ENCODE assay signal across 8 cellular contexts in genomic region chr14:105480807-105481801, GRCh38. TPM values are rescaled to one million over a fixed set of nuclear protein-coding genes. Genes with fewer than 3 reads are reported as not detected.
A peak's percentile ranks its signal among the peaks of the same experiment; 100 is the strongest.
DNase-seq lines count a peak whose midpoint lies in the region; ATAC-seq and TF ChIP-seq lines count a peak whose summit lies in the region.

No MANE protein-coding gene starts in this region.

- H3K9me3 Mint-ChIP-seq in CD4-positive, alpha-beta T cell = no peaks in the 10 kb centered on the region
- no peaks in the 10 kb centered on the region for H3K9me3 Mint-ChIP-seq in activated T-cell treated with anti-CD3 and anti-CD28 coated beads, Interleukin-2, amount 50 U/mL, for 4 hours

- TF ChIP-seq EP300 in Ishikawa (IDR thresholded peaks at IDR 0.05; ENCODE audit: borderline replicate concordance) = peak; percentile 96

- DNase-seq in CD4-positive, alpha-beta T cell = peak; percentile 84 to 96 (median 89)
- peak; percentile 26 for DNase-seq in OCI-M2 (lab: John Stamatoyannopoulos, UW; ENCODE audit: unreplicated experiment)
- peak; percentile 87 for DNase-seq in activated T-cell treated with anti-CD3 and anti-CD28 coated beads, Interleukin-2, amount 50 U/mL, for 4 hours
- DNase-seq in stimulated activated CD8-positive, alpha-beta memory T cell treated with anti-CD3 and anti-CD28 coated beads, Interleukin-7, amount 100 ng/mL, for 48 hours (ENCODE audit: extremely low read depth in 1 of 2, low read depth in 1 of 2) = peak; percentile 71 to 73

- peaks cover 10% of the 10 kb centered on the region for H3K36me3 Mint-ChIP-seq in CD4-positive, alpha-beta T cell (ENCODE audit: low read depth)
- H3K36me3 Mint-ChIP-seq in activated T-cell treated with anti-CD3 and anti-CD28 coated beads, Interleukin-2, amount 50 U/mL, for 4 hours (ENCODE audit: insufficient read depth) = no peaks in the 10 kb centered on the region

- peaks cover 65% of the 10 kb centered on the region for H3K4me1 Mint-ChIP-seq in CD4-positive, alpha-beta T cell (ENCODE audit: low read depth)
- H3K4me1 Mint-ChIP-seq in activated T-cell treated with anti-CD3 and anti-CD28 coated beads, Interleukin-2, amount 50 U/mL, for 4 hours (ENCODE audit: low read depth) = peaks cover 66% of the 10 kb centered on the region

- CTCF ChIA-PET in CD4-positive, alpha-beta T cell (lab: Charles Lee) = interaction anchor here (0.7 to 3.1 kb wide), 11 partner anchors 9 to 180 kb away, joined by 3 to 155 read pairs (median 5); partner anchors contain the start of genes BRF1 and TEDC1

- peak overlapping the region; percentile 90 for H3K4me3 Mint-ChIP-seq in CD4-positive, alpha-beta T cell
- H3K4me3 Mint-ChIP-seq in activated T-cell treated with anti-CD3 and anti-CD28 coated beads, Interleukin-2, amount 50 U/mL, for 4 hours = peak overlapping the region; percentile 73

- H3K9me3 ChIP-seq in CD4-positive, alpha-beta T cell (ENCODE audit: control insufficient read depth, low read length) = no peaks in the 10 kb centered on the region
- H3K9me3 ChIP-seq in esophagus (ENCODE audit: control insufficient read depth in 2 of 2, insufficient read depth in 1 of 2, low read depth in 1 of 2, low read length in 1 of 2) = no peaks in the 10 kb centered on the region
- no peaks in the 10 kb centered on the region for H3K9me3 ChIP-seq in muscle layer of duodenum (ENCODE audit: control insufficient read depth in 1 of 2, low read length in 2 of 2)

- peak overlapping the region; percentile 97 for H3K27ac Mint-ChIP-seq in CD4-positive, alpha-beta T cell

- intact Hi-C loops in CD4-positive, alpha-beta T cell (cut with DNase I, micrococcal nuclease) = loop anchor here in 1 of 2 experiments (1.0 to 2.0 kb wide), 2 partner anchors 9 to 82 kb away; partner anchors contain the start of gene TEX22

- TF ChIP-seq CTCF in CD4-positive, alpha-beta T cell (IDR thresholded peaks at IDR 0.05) = peak; percentile 98

- H3K36me3 ChIP-seq in esophagus (ENCODE audit: control insufficient read depth in 2 of 2, insufficient read depth in 2 of 2, low read length in 1 of 2) (no peaks in the 10 kb centered on the region), muscle layer of duodenum (ENCODE audit: control insufficient read depth in 1 of 2, insufficient read depth in 2 of 2, low read length in 2 of 2) (peaks cover 0 to 12% of the 10 kb centered on the region in 2 donors)

- peak; percentile 72 for TF ChIP-seq RAD21 in Ishikawa (IDR thresholded peaks at IDR 0.05; ENCODE audit: low read depth)

- H3K27me3 ChIP-seq in CD4-positive, alpha-beta T cell (ENCODE audit: control insufficient read depth, insufficient read depth, low read length) = no peaks in the 10 kb centered on the region
- H3K27me3 ChIP-seq in esophagus (ENCODE audit: control insufficient read depth in 1 of 2, insufficient read depth in 2 of 2, low read length in 2 of 2) (no peaks in the 10 kb centered on the region), muscle layer of duodenum (ENCODE audit: low read depth, low read length) (peaks cover 17% of the 10 kb centered on the region)

- POLR2A ChIA-PET in CD4-positive, alpha-beta T cell (lab: Charles Lee) = interaction anchor here (0.7 to 7.7 kb wide), 12 partner anchors 7 to 460 kb away, joined by 3 to 154 read pairs (median 3); partner anchors contain the start of genes BRF1, CDCA4, GPR132 and PACS2

- peak overlapping the region; percentile 17 to 20 for H3K4me3 ChIP-seq in esophagus (ENCODE audit: low read depth in 1 of 2, low read length in 2 of 2)
- peak overlapping the region; percentile 57 to 72 for H3K4me3 ChIP-seq in muscle layer of duodenum (ENCODE audit: low read depth in 1 of 2, low read length in 2 of 2)

- H3K4me1 ChIP-seq in esophagus (ENCODE audit: control insufficient read depth in 2 of 2, insufficient read depth in 2 of 2, low read length in 1 of 2) = peaks cover 19 to 55% of the 10 kb centered on the region in 2 donors
- peaks cover 10 to 79% of the 10 kb centered on the region in 2 donors for H3K4me1 ChIP-seq in muscle layer of duodenum (ENCODE audit: control insufficient read depth in 1 of 2, insufficient read depth in 2 of 2, low read length in 2 of 2)

- H3K27ac ChIP-seq in CD4-positive, alpha-beta T cell (ENCODE audit: low read depth, low read length) = peak overlapping the region; percentile 100
- H3K27ac ChIP-seq in esophagus (ENCODE audit: low read depth in 2 of 2, low read length in 1 of 2) = peak overlapping the region; percentile 94 to 97
- peak overlapping the region; percentile 92 for H3K27ac ChIP-seq in muscle layer of duodenum (ENCODE audit: low read length)

- peak; percentile 42 for ATAC-seq in CD4-positive, alpha-beta T cell (ENCODE audit: poor library complexity)
- ATAC-seq in GM21423 (IDR thresholded peaks at IDR 0.05; ENCODE audit: unreplicated experiment) = peak; percentile 43
- peak; percentile 64 to 66 for ATAC-seq in activated T-cell treated with anti-CD3 and anti-CD28 coated beads, Interleukin-2, amount 50 U/mL, for 4 hours

- no peaks in the 10 kb centered on the region for H3K27me3 Mint-ChIP-seq in CD4-positive, alpha-beta T cell
- no peaks in the 10 kb centered on the region for H3K27me3 Mint-ChIP-seq in activated T-cell treated with anti-CD3 and anti-CD28 coated beads, Interleukin-2, amount 50 U/mL, for 4 hours (ENCODE audit: low read depth)

- 1% methylated on average over 35 of the region's 35 CpGs for WGBS in esophagus, 2 donors

TF ChIP-seq in Ishikawa, 13 proteins besides CTCF, POLR2A, EP300 and RAD21:
- TF ChIP-seq ZBTB7A (IDR thresholded peaks at IDR 0.05; ENCODE audit: low read depth) = 0 out of 2 replicates have a peak, but pooled peaks have one; percentile 78
- peak; percentile 19; the same call in 1 of the 2 replicates for TF ChIP-seq EGR1 (IDR thresholded peaks at IDR 0.05)
- no peak for TF ChIP-seq REST (IDR thresholded peaks at IDR 0.05; ENCODE audit: low read depth)
- TF ChIP-seq FOXM1 (IDR thresholded peaks at IDR 0.05; ENCODE audit: borderline replicate concordance, low read depth) = peak; percentile 91
- peak; percentile 73 for TF ChIP-seq MAX (IDR thresholded peaks at IDR 0.05)
- TF ChIP-seq USF1 (IDR thresholded peaks at IDR 0.05) = 0 out of 2 replicates have a peak, but pooled peaks have one; percentile 7
- TF ChIP-seq NFIC (IDR thresholded peaks at IDR 0.05) = peak; percentile 100
- peak; percentile 39; the same call in 1 of the 2 replicates for TF ChIP-seq TAF1 (IDR thresholded peaks at IDR 0.05; ENCODE audit: low read depth)
- no peak for TF ChIP-seq CEBPB (IDR thresholded peaks at IDR 0.05)
- TF ChIP-seq TCF12 (IDR thresholded peaks at IDR 0.05; ENCODE audit: low read depth) = peak; percentile 98
- TF ChIP-seq YY1 (IDR thresholded peaks at IDR 0.05; ENCODE audit: low read depth) = 0 out of 2 replicates have a peak, but pooled peaks have one; percentile 49
- 0 out of 2 replicates have a peak, but pooled peaks have one; percentile 35 for TF ChIP-seq CREB1 (IDR thresholded peaks at IDR 0.05; ENCODE audit: low read depth)
- peak; percentile 75 for TF ChIP-seq TEAD4 (IDR thresholded peaks at IDR 0.05)

RNA-seq across cellular contexts. Expression of gene CRIP1, which starts 5.6 kb away (rescaled TPM):
- total RNA-seq in CD4-positive, alpha-beta T cell = 100 to 1,000 TPM; 250 to 258 TPM
- 10 to 100 TPM; 24.9 to 43.9 (median 33.5) TPM for total RNA-seq in activated T-cell treated with anti-CD3 and anti-CD28 coated beads, Interleukin-2, amount 50 U/mL, for 4 hours
- polyA plus RNA-seq in esophagus = 10 to 100 TPM; 78.0 to 99.3 TPM

RNA-seq across cellular contexts. Expression of gene CRIP2, which starts 6.5 kb away (rescaled TPM):
- 10 to 100 TPM; 62.5 to 68.3 TPM for total RNA-seq in CD4-positive, alpha-beta T cell
- total RNA-seq in activated T-cell treated with anti-CD3 and anti-CD28 coated beads, Interleukin-2, amount 50 U/mL, for 4 hours = 1 to 10 TPM in 1 of 3 donors, under 1 TPM in 2; 0.90 to 1.4 (median 0.91) TPM
- polyA plus RNA-seq in esophagus = 100 to 1,000 TPM in 1 of 2 donors, 10 to 100 TPM in 1; 99.5 to 145 TPM

RNA-seq across cellular contexts. Expression of gene TEDC1, which starts 9.9 kb away (rescaled TPM):
- total RNA-seq in CD4-positive, alpha-beta T cell = 100 to 1,000 TPM; 102 to 108 TPM
- total RNA-seq in activated T-cell treated with anti-CD3 and anti-CD28 coated beads, Interleukin-2, amount 50 U/mL, for 4 hours = 10 to 100 TPM; 53.7 to 58.7 (median 57.8) TPM
- 10 to 100 TPM; 11.8 to 17.6 TPM for polyA plus RNA-seq in esophagus

RNA-seq across cellular contexts. Expression of gene TMEM121, which starts 45.3 kb away (rescaled TPM):
- total RNA-seq in CD4-positive, alpha-beta T cell = 1 to 10 TPM; 1.6 to 1.7 TPM
- total RNA-seq in activated T-cell treated with anti-CD3 and anti-CD28 coated beads, Interleukin-2, amount 50 U/mL, for 4 hours = 10 to 100 TPM; 14.4 to 24.6 (median 19.5) TPM
- 1 to 10 TPM in 1 of 2 donors, under 1 TPM in 1; 0.29 to 1.3 TPM for polyA plus RNA-seq in esophagus

Comparison
In these comparisons a context has a peak if more than half of its experiments do, and no peak if none do; other contexts are left out.
1. Peak in every context shown above with its lines: DNase-seq, ATAC-seq, H3K4me3 ChIP-seq and H3K27ac ChIP-seq.
2. DNase-seq: peak in every context shown above with its lines; median percentile 89 in CD4-positive, alpha-beta T cell; 87 in activated T-cell treated with anti-CD3 and anti-CD28 coated beads, Interleukin-2, amount 50 U/mL, for 4 hours; 72 in stimulated activated CD8-positive, alpha-beta memory T cell treated with anti-CD3 and anti-CD28 coated beads, Interleukin-7, amount 100 ng/mL, for 48 hours; 26 in OCI-M2.
3. RNA of gene CRIP1, which starts 5.6 kb away (total RNA-seq): 250 to 258 TPM in CD4-positive, alpha-beta T cell; 24.9 to 43.9 TPM in activated T-cell treated with anti-CD3 and anti-CD28 coated beads, Interleukin-2, amount 50 U/mL, for 4 hours; every median in the first group is over 4 times any median in the second.
4. RNA of gene CRIP2, which starts 6.5 kb away (total RNA-seq): 62.5 to 68.3 TPM in CD4-positive, alpha-beta T cell; 0.90 to 1.4 TPM in activated T-cell treated with anti-CD3 and anti-CD28 coated beads, Interleukin-2, amount 50 U/mL, for 4 hours; every median in the first group is over 10 times any median in the second.